ENCODE assay signal across 12 cellular contexts in the genomic region with DNA sequence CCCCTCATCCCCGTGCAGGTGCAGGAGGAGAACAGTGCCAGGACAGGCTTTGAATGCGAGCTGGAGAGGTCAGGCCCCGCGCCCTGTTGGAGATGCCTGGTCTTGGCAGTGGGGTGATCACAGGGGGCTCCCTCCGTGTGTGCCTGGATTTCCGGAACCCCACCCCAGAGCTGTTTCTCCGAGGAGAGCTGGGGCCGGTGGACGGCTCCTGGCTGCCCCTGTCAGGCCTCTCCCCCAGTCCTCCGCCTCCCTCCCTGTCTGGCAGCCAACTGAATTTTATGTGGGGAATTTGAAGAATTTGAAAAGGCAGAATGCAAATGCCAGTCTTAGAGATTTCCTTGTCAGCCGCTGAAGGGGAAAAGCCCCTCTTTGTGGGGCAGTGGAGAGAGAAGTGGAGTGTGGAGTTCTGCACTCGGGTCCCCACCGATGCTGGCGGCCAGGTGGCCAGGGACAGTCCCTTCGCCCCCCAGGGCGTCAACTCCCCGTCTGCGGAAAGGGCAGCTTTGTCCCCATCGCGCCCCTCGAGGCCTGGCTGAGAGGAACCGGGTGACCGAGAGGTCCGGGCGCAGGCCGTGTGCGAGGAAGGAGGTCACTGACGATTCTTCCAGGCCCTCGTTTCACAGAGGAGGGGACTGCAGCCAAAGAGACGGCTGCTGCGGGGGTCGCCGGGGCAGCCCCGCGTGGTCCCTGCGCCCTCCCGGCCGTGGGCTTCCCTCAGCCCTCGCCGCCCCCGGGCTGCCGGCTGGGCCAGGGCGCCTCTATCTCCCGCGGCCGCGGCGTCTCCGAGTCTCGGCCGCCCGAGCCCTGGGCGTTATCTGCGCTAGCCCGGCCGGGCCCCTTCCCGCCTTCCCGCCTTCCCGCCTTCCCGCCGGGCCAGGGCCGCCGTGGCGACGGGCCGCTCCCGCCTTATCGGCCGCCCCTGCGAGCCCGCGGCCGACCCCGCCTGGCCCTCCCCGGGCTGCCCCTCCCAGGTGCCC. TPM values are rescaled to one million over a fixed set of nuclear protein-coding genes. Genes with fewer than 3 reads are reported as not detected.
A peak's percentile ranks its signal among the peaks of the same experiment; 100 is the strongest.
DNase-seq lines count a peak whose midpoint lies in the region; ATAC-seq and TF ChIP-seq lines count a peak whose summit lies in the region.
"Had no signal": no experiment of that assay in that cellular context is flagged by ENCODE, and none has a peak within 500 bp of the region (broad histone marks: within the 10 kb centered on the region; RNA-seq: fewer than 3 reads in every experiment).

No MANE protein-coding gene starts in this region.

- peak overlapping the region; percentile 82 for H2AFZ ChIP-seq in trophoblast cell (ENCODE audit: insufficient read depth, low read length, poor library complexity)

- H3K9ac ChIP-seq in trophoblast cell (ENCODE audit: low read length): peak overlapping the region; percentile 74
- H3K9ac ChIP-seq: BLaER1 treated with 17β-estradiol and CSF1 and Interleukin-3, amounts not matched to agents 10 nM and 100 nM had no signal

- peaks cover 6% of the 10 kb centered on the region for H3K79me2 ChIP-seq in trophoblast cell (ENCODE audit: control insufficient read depth, insufficient read depth, low read length, poor library complexity)

- H3K9me3 ChIP-seq in left ventricle myocardium inferior (replicated peaks): no peaks in the 10 kb centered on the region
- no peaks in the 10 kb centered on the region for H3K9me3 ChIP-seq in trophoblast cell (ENCODE audit: insufficient read depth, low read depth, low read length)
- H3K9me3 ChIP-seq: BLaER1 treated with 17β-estradiol and CSF1 and Interleukin-3, amounts not matched to agents 10 nM and 100 nM had no signal

- peak overlapping the region; percentile 86 for H2BK5ac ChIP-seq in trophoblast cell (ENCODE audit: low read depth, low read length, poor library complexity)

- peak overlapping the region; percentile 85 for H3K18ac ChIP-seq in trophoblast cell (ENCODE audit: low read length)

- no peak overlapping the region for H3K23ac ChIP-seq in trophoblast cell (ENCODE audit: low read length)

- peak overlapping the region; percentile 56 for H4K12ac ChIP-seq in trophoblast cell (ENCODE audit: low read depth, low read length)

- DNase-seq in AG10803 (ENCODE audit: low read depth) (peak; percentile 34), OCI-M1 (lab: John Stamatoyannopoulos, UW) (peak; percentile 68), left ventricle myocardium inferior (no peak), trophoblast cell (peak in 1 of 2 donors; percentile 37), glomerular visceral epithelial cell (ENCODE audit: extremely low spot score) (no peak)
- DNase-seq in activated effector memory CD4-positive, alpha-beta T cell treated with Interleukin-2 at 50 U/mL for 16 hours: no peak
- DNase-seq: activated CD4-positive, alpha-beta T cell treated with anti-CD3 and anti-CD28 coated beads for 48 hours; anterior cingulate cortex; foreskin melanocyte had no signal

- H3K4me1 ChIP-seq in left ventricle myocardium inferior: peaks cover 44% of the 10 kb centered on the region
- H3K4me1 ChIP-seq in trophoblast cell (ENCODE audit: control insufficient read depth in 1 of 2, insufficient read depth in 2 of 2, low read length in 2 of 2): peaks cover 25 to 31% of the 10 kb centered on the region in 2 experiments

- peak overlapping the region; percentile 98 for H2AK5ac ChIP-seq in trophoblast cell (ENCODE audit: low read length)

- intact Hi-C loops in left ventricle myocardium inferior (cut with micrococcal nuclease): no loop called here

- no CpG with 5 or more reads among the region's 75 CpGs for WGBS in trophoblast cell (ENCODE audit: extremely low coverage, insufficient coverage, insufficient read length)

- H3K4ac ChIP-seq in trophoblast cell (ENCODE audit: low read depth, low read length): peak overlapping the region; percentile 90

- peak overlapping the region; percentile 96 for H2BK120ac ChIP-seq in trophoblast cell (ENCODE audit: insufficient read depth, low read length, poor library complexity)

- peaks cover 5% of the 10 kb centered on the region for H3K27me3 ChIP-seq in left ventricle myocardium inferior (ENCODE audit: low read depth)
- no peaks in the 10 kb centered on the region for H3K27me3 ChIP-seq in trophoblast cell (ENCODE audit: insufficient read depth, low read length)

- H4K8ac ChIP-seq in trophoblast cell (ENCODE audit: low read depth, low read length): peak overlapping the region; percentile 98

- H3K4me2 ChIP-seq in trophoblast cell (ENCODE audit: low read length): peak overlapping the region; percentile 60

- peak overlapping the region; percentile 97 for H3K14ac ChIP-seq in trophoblast cell (ENCODE audit: low read length)

- no peak for ATAC-seq in HG02759 (IDR thresholded peaks at IDR 0.05; ENCODE audit: unreplicated experiment)
- no peak for ATAC-seq in HG03442 (IDR thresholded peaks at IDR 0.05; ENCODE audit: unreplicated experiment)

- peak overlapping the region; percentile 92 for H4K91ac ChIP-seq in trophoblast cell (ENCODE audit: low read depth, low read length)

- H3K27ac ChIP-seq in left ventricle myocardium inferior (replicated peaks): peak overlapping the region; percentile 85
- peak overlapping the region; percentile 93 for H3K27ac ChIP-seq in trophoblast cell (ENCODE audit: low read depth, low read length)
- H3K27ac ChIP-seq: BLaER1 treated with 17β-estradiol and CSF1 and Interleukin-3, amounts not matched to agents 10 nM and 100 nM had no signal

- H3K36me3 ChIP-seq in left ventricle myocardium inferior (no peaks in the 10 kb centered on the region), trophoblast cell (ENCODE audit: control insufficient read depth in 1 of 2, insufficient read depth in 2 of 2, low read length in 2 of 2) (no peaks in the 10 kb centered on the region)
- H3K36me3 ChIP-seq: BLaER1 treated with 17β-estradiol and CSF1 and Interleukin-3, amounts not matched to agents 10 nM and 100 nM had no signal

- peak overlapping the region; percentile 100 for H2BK12ac ChIP-seq in trophoblast cell (ENCODE audit: low read length)

- H3K79me1 ChIP-seq in trophoblast cell (ENCODE audit: low read length): peaks cover 36% of the 10 kb centered on the region

- no peak overlapping the region for H3K4me3 ChIP-seq in AG10803 (ENCODE audit: low read length)
- peak overlapping the region; percentile 59 for H3K4me3 ChIP-seq in left ventricle myocardium inferior
- no peak overlapping the region for H3K4me3 ChIP-seq in trophoblast cell (ENCODE audit: low read depth, low read length)
- H3K4me3 ChIP-seq: BLaER1 treated with 17β-estradiol and CSF1 and Interleukin-3, amounts not matched to agents 10 nM and 100 nM had no signal

- no peak for TF ChIP-seq CTCF in AG10803 (conservative IDR thresholded peaks at IDR 0.05; ENCODE audit: low read length)
- TF ChIP-seq CTCF in left ventricle myocardium inferior (IDR thresholded peaks at IDR 0.05; ENCODE audit: borderline replicate concordance): no peak

RNA-seq across cellular contexts. Expression of a gene that starts 56.0 kb away (rescaled TPM):
- total RNA-seq in left ventricle myocardium inferior: not detected
- 0.40 TPM in 2 replicates for polyA plus RNA-seq in trophoblast cell (2013)

Comparison
In these comparisons a context has a peak if more than half of its experiments do, and no peak if none do; other contexts are left out.
1. DNase-seq: peak in AG10803 (single experiment) and OCI-M1 (single experiment); none in left ventricle myocardium inferior (single experiment), glomerular visceral epithelial cell (single experiment) and activated effector memory CD4-positive, alpha-beta T cell treated with Interleukin-2 at 50 U/mL for 16 hours (single experiment).